ENCODE assay signal across 9 cellular contexts in genomic region chr12:9813821-9814798, GRCh38. TPM values are rescaled to one million over a fixed set of nuclear protein-coding genes. Genes with fewer than 3 reads are reported as not detected.
DNase-seq lines count a peak whose midpoint lies in the region; ATAC-seq and TF ChIP-seq lines count a peak whose summit lies in the region.
"Had no signal": no experiment of that assay in that cellular context is flagged by ENCODE, and none has a peak within 500 bp of the region (broad histone marks: within the 10 kb centered on the region; RNA-seq: fewer than 3 reads in every experiment).

No MANE protein-coding gene starts in this region.

- no peak overlapping the region for H3K9ac ChIP-seq in parathyroid adenoma

- 47% methylated on average over 30 of the region's 32 CpGs; no CpG with 5 or more reads in 1 of the 2 donors for WGBS in transverse colon (ENCODE audit: low coverage in 1 of 2), 2 donors

- no peak overlapping the region for H3K4me2 ChIP-seq in parathyroid adenoma (ENCODE audit: low read length)

- no peaks in the 10 kb centered on the region for H3K36me3 ChIP-seq in RWPE2 (ENCODE audit: low read depth)
- H3K36me3 ChIP-seq in parathyroid adenoma (ENCODE audit: control insufficient read depth, insufficient read depth, low read length) = no peaks in the 10 kb centered on the region
- no peaks in the 10 kb centered on the region for H3K36me3 ChIP-seq in transverse colon

- peak overlapping the region; percentile 17 to 85 (median 73) for H3K27ac Mint-ChIP-seq in CD14-positive monocyte

- no peak overlapping the region for H2AFZ ChIP-seq in parathyroid adenoma

- no peaks in the 10 kb centered on the region for H3K4me1 ChIP-seq in RWPE2 (ENCODE audit: insufficient read depth, poor library complexity, severe bottlenecking)
- no peaks in the 10 kb centered on the region for H3K4me1 ChIP-seq in parathyroid adenoma
- no peaks in the 10 kb centered on the region for H3K4me1 ChIP-seq in transverse colon

- H3K4me3 Mint-ChIP-seq in CD14-positive monocyte = peak overlapping the region; percentile 79 to 89

- TF ChIP-seq POLR2A in transverse colon (IDR thresholded peaks at IDR 0.05) = no peak

- ATAC-seq in GM19397 (IDR thresholded peaks at IDR 0.05; ENCODE audit: unreplicated experiment) (peak; percentile 95), HG03520 (IDR thresholded peaks at IDR 0.05; ENCODE audit: unreplicated experiment) (peak; percentile 88), RWPE2 (ENCODE audit: low read depth) (peak; percentile 89)

- peak; percentile 83 for DNase-seq in CD14-positive monocyte (ENCODE audit: low spot score)
- no peak for DNase-seq in RWPE2 (ENCODE audit: low spot score)
- DNase-seq in activated effector memory CD4-positive, alpha-beta T cell treated with anti-CD3 and anti-CD28 coated beads, Interleukin-2, amount 50 U/mL, for 16 hours = peak; percentile 95
- DNase-seq in glomerular visceral epithelial cell (ENCODE audit: extremely low spot score) = peak; percentile 34
- peak; percentile 82 for DNase-seq in transverse colon

- TF ChIP-seq CTCF in CD14-positive monocyte (IDR thresholded peaks at IDR 0.05) (peak; percentile 95), RWPE2 (IDR thresholded peaks at IDR 0.05; ENCODE audit: poor library complexity, severe bottlenecking) (peak; percentile 54), parathyroid adenoma (IDR thresholded peaks at IDR 0.05) (peak; percentile 41), transverse colon (IDR thresholded peaks at IDR 0.05) (peak; percentile 60 to 72 (median 67))

- no peaks in the 10 kb centered on the region for H3K9me3 Mint-ChIP-seq in CD14-positive monocyte

- H3K4me1 Mint-ChIP-seq in CD14-positive monocyte = peaks cover 34% of the 10 kb centered on the region

- in situ Hi-C loops in transverse colon (cut with MboI; ENCODE audit: low pct_ligation_motif_present in 1 of 4, low pct_unique_long_range_greater_than_20kb in 1 of 4, low sequenced_read_pairs in 3 of 4) = loop anchor here in 1 of 4 donors (10.0 kb wide), 1 partner anchor 111 kb away; no protein-coding TSS in a partner anchor

- H3K27ac ChIP-seq in RWPE2 (ENCODE audit: poor library complexity, severe bottlenecking) (no peak overlapping the region), parathyroid adenoma (no peak overlapping the region), transverse colon (no peak overlapping the region)

- intact Hi-C loops in CD14-positive monocyte (cut with micrococcal nuclease) (loop anchor here (5.0 to 10.0 kb wide), 3 partner anchors 62 to 331 kb away; no protein-coding TSS in a partner anchor), transverse colon (cut with DNase I; ENCODE audit: low total_unique reads) (no loop called here)

- H3K27me3 ChIP-seq in RWPE2 (ENCODE audit: insufficient read depth, poor library complexity, severe bottlenecking) = no peaks in the 10 kb centered on the region
- no peaks in the 10 kb centered on the region for H3K27me3 ChIP-seq in parathyroid adenoma (ENCODE audit: control insufficient read depth, insufficient read depth, low read length)
- no peaks in the 10 kb centered on the region for H3K27me3 ChIP-seq in transverse colon

- H3K36me3 Mint-ChIP-seq in CD14-positive monocyte = no peaks in the 10 kb centered on the region

- H3K9me3 ChIP-seq in RWPE2 (ENCODE audit: severe bottlenecking) = no peaks in the 10 kb centered on the region
- no peaks in the 10 kb centered on the region for H3K9me3 ChIP-seq in parathyroid adenoma (ENCODE audit: control insufficient read depth, low read length)
- no peaks in the 10 kb centered on the region for H3K9me3 ChIP-seq in transverse colon

- H3K79me2 ChIP-seq in parathyroid adenoma = no peaks in the 10 kb centered on the region

- no peak for TF ChIP-seq EP300 in transverse colon (IDR thresholded peaks at IDR 0.05; ENCODE audit: low read depth)

- H3K27me3 Mint-ChIP-seq in CD14-positive monocyte (ENCODE audit: low read depth in 3 of 3) = peaks cover 0 to 4% (median 0%) of the 10 kb centered on the region in 3 donors

- H3K4me3 ChIP-seq in RWPE2 (ENCODE audit: severe bottlenecking) (peak overlapping the region; percentile 15), parathyroid adenoma (ENCODE audit: low read depth, low read length) (no peak overlapping the region), transverse colon (peak overlapping the region in 1 of 4 donors; percentile 26)

RNA-seq across cellular contexts. Expression of gene KLRF1, which starts 13.2 kb away (rescaled TPM):
- polyA plus RNA-seq in CD14-positive monocyte = 1 to 10 TPM; 1.0 to 2.2 TPM
- total RNA-seq in transverse colon = not detected
- total RNA-seq: activated CD8-positive, alpha-beta memory T cell treated with anti-CD3 and anti-CD28 coated beads for 36 hours had no signal

RNA-seq across cellular contexts. Expression of gene CD69, which starts 53.4 kb away (rescaled TPM):
- 1 to 10 TPM; 5.8 to 6.0 TPM for polyA plus RNA-seq in CD14-positive monocyte
- total RNA-seq in transverse colon = 10 to 100 TPM in 1 of 4 donors, 1 to 10 TPM in 1, not detected in 2; 7.8 to 19.2 TPM

RNA-seq across cellular contexts. Expression of gene CLEC2B, which starts 55.0 kb away (rescaled TPM):
- polyA plus RNA-seq in CD14-positive monocyte = 10 to 100 TPM; 52.1 to 59.4 TPM
- 10 to 100 TPM in 1 of 4 donors, 1 to 10 TPM in 1, not detected in 2; 4.8 to 11.7 TPM for total RNA-seq in transverse colon

Comparison
In these comparisons a context has a peak if more than half of its experiments do, and no peak if none do; other contexts are left out.
1. CTCF ChIP-seq: peak in every context shown above with its lines; median percentile 95 in CD14-positive monocyte; 67 in transverse colon; 54 in RWPE2; 41 in parathyroid adenoma.